ENCODE assay signal across 2 cellular contexts in the genomic region with DNA sequence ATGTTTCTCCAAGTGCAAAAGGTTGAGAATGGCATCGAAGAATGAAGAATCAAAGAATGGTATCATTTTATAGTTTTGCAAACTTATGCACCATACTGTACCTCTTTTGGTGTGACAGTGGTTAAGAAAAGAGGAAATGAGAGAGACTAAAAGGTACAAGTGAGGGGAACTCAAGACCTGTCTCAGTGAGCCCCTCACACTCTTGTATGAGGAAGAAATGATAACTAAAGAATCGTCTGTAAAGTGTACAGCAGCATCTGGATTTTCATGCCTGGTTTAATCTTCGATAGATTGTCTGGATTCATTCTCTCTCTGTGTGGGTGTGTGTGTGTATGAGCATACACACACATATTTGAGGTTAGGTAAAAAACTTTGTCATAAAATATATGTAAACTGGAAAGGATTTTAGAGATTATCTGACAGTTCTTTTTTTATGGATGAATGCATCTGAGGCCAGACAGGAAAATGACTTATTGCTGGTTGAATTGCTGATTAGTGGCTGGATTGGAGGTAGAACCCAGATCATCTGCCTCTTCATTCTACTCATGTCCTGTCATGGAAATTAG.
TF ChIP-seq lines count a peak whose summit lies in the region.

No MANE protein-coding gene starts in this region.

TF ChIP-seq in A549, 52 proteins besides CTCF, POLR2A, EP300 and RAD21 (continued from another document):
- TF ChIP-seq TP53 (CRISPR knock-in tag; IDR thresholded peaks at IDR 0.05) (no peak), ZNF302 (CRISPR knock-in tag; IDR thresholded peaks at IDR 0.05) (no peak), KDM5A (IDR thresholded peaks at IDR 0.05) (no peak), POLR2AphosphoS2 (conservative IDR thresholded peaks at IDR 0.05; ENCODE audit: low read length) (no peak), JUNB (IDR thresholded peaks at IDR 0.05) (no peak), EHMT2 (IDR thresholded peaks at IDR 0.05; ENCODE audit: low read depth) (no peak), NFE2L2 (conservative IDR thresholded peaks at IDR 0.05; ENCODE audit: low read length) (no peak), MYC (IDR thresholded peaks at IDR 0.05; ENCODE audit: borderline replicate concordance, low read length) (no peak), CHD2 (IDR thresholded peaks at IDR 0.05; ENCODE audit: low read length, partially characterized antibody) (no peak), CHD4 (IDR thresholded peaks at IDR 0.05; ENCODE audit: borderline replicate concordance) (no peak), RCOR1 (IDR thresholded peaks at IDR 0.05; ENCODE audit: low read depth, low read length) (no peak), GATA3 (IDR thresholded peaks at IDR 0.05; ENCODE audit: borderline replicate concordance) (no peak)

TF ChIP-seq in WTC11, 78 proteins besides CTCF, POLR2A, EP300 and RAD21 (continued from another document):
- TF ChIP-seq, protein P1, sequence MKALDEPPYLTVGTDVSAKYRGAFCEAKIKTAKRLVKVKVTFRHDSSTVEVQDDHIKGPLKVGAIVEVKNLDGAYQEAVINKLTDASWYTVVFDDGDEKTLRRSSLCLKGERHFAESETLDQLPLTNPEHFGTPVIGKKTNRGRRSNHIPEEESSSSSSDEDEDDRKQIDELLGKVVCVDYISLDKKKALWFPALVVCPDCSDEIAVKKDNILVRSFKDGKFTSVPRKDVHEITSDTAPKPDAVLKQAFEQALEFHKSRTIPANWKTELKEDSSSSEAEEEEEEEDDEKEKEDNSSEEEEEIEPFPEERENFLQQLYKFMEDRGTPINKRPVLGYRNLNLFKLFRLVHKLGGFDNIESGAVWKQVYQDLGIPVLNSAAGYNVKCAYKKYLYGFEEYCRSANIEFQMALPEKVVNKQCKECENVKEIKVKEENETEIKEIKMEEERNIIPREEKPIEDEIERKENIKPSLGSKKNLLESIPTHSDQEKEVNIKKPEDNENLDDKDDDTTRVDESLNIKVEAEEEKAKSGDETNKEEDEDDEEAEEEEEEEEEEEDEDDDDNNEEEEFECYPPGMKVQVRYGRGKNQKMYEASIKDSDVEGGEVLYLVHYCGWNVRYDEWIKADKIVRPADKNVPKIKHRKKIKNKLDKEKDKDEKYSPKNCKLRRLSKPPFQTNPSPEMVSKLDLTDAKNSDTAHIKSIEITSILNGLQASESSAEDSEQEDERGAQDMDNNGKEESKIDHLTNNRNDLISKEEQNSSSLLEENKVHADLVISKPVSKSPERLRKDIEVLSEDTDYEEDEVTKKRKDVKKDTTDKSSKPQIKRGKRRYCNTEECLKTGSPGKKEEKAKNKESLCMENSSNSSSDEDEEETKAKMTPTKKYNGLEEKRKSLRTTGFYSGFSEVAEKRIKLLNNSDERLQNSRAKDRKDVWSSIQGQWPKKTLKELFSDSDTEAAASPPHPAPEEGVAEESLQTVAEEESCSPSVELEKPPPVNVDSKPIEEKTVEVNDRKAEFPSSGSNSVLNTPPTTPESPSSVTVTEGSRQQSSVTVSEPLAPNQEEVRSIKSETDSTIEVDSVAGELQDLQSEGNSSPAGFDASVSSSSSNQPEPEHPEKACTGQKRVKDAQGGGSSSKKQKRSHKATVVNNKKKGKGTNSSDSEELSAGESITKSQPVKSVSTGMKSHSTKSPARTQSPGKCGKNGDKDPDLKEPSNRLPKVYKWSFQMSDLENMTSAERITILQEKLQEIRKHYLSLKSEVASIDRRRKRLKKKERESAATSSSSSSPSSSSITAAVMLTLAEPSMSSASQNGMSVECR (CRISPR knock-in tag; IDR thresholded peaks at IDR 0.05; ENCODE audit: borderline replicate concordance), result no peak
- TF ChIP-seq, protein P2, sequence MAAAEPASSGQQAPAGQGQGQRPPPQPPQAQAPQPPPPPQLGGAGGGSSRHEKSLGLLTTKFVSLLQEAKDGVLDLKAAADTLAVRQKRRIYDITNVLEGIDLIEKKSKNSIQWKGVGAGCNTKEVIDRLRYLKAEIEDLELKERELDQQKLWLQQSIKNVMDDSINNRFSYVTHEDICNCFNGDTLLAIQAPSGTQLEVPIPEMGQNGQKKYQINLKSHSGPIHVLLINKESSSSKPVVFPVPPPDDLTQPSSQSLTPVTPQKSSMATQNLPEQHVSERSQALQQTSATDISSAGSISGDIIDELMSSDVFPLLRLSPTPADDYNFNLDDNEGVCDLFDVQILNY (CRISPR knock-in tag; IDR thresholded peaks at IDR 0.05), result no peak
- no peak for TF ChIP-seq GTF2I (CRISPR knock-in tag; conservative IDR thresholded peaks at IDR 0.05)
- TF ChIP-seq, protein P3, sequence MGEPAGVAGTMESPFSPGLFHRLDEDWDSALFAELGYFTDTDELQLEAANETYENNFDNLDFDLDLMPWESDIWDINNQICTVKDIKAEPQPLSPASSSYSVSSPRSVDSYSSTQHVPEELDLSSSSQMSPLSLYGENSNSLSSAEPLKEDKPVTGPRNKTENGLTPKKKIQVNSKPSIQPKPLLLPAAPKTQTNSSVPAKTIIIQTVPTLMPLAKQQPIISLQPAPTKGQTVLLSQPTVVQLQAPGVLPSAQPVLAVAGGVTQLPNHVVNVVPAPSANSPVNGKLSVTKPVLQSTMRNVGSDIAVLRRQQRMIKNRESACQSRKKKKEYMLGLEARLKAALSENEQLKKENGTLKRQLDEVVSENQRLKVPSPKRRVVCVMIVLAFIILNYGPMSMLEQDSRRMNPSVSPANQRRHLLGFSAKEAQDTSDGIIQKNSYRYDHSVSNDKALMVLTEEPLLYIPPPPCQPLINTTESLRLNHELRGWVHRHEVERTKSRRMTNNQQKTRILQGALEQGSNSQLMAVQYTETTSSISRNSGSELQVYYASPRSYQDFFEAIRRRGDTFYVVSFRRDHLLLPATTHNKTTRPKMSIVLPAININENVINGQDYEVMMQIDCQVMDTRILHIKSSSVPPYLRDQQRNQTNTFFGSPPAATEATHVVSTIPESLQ (CRISPR knock-in tag; IDR thresholded peaks at IDR 0.05), result no peak
- TF ChIP-seq ZNF121 (CRISPR knock-in tag; IDR thresholded peaks at IDR 0.05), result no peak
- TF ChIP-seq, protein P4, sequence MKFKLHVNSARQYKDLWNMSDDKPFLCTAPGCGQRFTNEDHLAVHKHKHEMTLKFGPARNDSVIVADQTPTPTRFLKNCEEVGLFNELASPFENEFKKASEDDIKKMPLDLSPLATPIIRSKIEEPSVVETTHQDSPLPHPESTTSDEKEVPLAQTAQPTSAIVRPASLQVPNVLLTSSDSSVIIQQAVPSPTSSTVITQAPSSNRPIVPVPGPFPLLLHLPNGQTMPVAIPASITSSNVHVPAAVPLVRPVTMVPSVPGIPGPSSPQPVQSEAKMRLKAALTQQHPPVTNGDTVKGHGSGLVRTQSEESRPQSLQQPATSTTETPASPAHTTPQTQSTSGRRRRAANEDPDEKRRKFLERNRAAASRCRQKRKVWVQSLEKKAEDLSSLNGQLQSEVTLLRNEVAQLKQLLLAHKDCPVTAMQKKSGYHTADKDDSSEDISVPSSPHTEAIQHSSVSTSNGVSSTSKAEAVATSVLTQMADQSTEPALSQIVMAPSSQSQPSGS (CRISPR knock-in tag; IDR thresholded peaks at IDR 0.05; ENCODE audit: borderline replicate concordance, low read depth), result no peak
- TF ChIP-seq HMGA2 (CRISPR knock-in tag; IDR thresholded peaks at IDR 0.05), result no peak
- TF ChIP-seq ZNF671 (CRISPR knock-in tag; IDR thresholded peaks at IDR 0.05), result no peak
- TF ChIP-seq RELA (CRISPR knock-in tag; IDR thresholded peaks at IDR 0.05; ENCODE audit: borderline replicate concordance), result no peak
